Comparison of ENCODE assay signal across 14 cellular contexts in the genomic region with DNA sequence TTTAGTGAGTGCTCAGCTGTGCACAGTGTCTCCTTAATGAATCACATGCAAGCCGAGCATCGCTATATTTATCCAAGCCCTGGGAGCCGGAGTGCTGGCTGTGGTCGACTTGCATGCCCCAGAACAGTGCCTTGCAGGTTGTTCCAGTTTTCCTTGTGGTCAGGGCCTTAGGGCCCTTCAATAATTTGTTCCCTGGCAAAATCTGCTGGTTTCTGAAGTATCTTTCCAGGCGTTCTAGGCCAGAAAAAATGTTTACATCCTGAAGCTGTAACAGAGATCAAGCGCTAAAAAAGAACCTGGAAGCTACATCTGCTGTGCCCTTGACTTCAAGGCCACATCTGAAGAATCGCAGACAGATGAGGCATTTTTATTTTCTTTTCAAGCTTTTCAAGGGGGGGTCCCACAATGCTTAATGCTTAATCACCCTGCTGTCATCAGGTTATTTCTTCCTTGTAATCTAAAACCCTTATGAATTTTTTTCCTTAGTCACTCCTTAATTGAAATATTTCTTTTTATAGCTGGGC.
DNase-seq lines count a peak whose midpoint lies in the region; ATAC-seq and TF ChIP-seq lines count a peak whose summit lies in the region.
"Had no signal": no experiment of that assay in that cellular context is flagged by ENCODE, and none has a peak within 500 bp of the region (broad histone marks: within the 10 kb centered on the region; RNA-seq: fewer than 3 reads in every experiment).

No MANE protein-coding gene starts in this region.

- H3K36me3 Mint-ChIP-seq in Caco-2 (ENCODE audit: insufficient read depth, unreplicated experiment) (no peaks in the 10 kb centered on the region), T-helper 17 cell (ENCODE audit: low read depth) (peaks cover 11% of the 10 kb centered on the region)

- no peaks in the 10 kb centered on the region for H4K20me1 ChIP-seq in fibroblast of lung (ENCODE audit: control insufficient read depth, extremely low read depth, insufficient read depth, low read length)

- H3K9me3 ChIP-seq in RWPE2 (ENCODE audit: severe bottlenecking), result no peaks in the 10 kb centered on the region
- H3K9me3 ChIP-seq in fibroblast of lung (ENCODE audit: control insufficient read depth, insufficient read depth, low read depth, low read length), result no peaks in the 10 kb centered on the region
- H3K9me3 ChIP-seq in Caco-2, result no peaks in the 10 kb centered on the region
- H3K9me3 ChIP-seq in T-helper 17 cell (ENCODE audit: control insufficient read depth, low read length, poor library complexity, severe bottlenecking), result no peaks in the 10 kb centered on the region

- no TSS peak for BruUV-seq in Caco-2 (replicated peaks; lab: Mats Ljungman, UMichigan)

- CTCF ChIA-PET in Caco-2 (lab: Charles Lee), result no interaction called here

- H3K4me3 ChIP-seq in RWPE2 (ENCODE audit: severe bottlenecking) (no peak overlapping the region), fibroblast of lung (replicated peaks in 1 of 4; ENCODE audit: control extremely low read depth in 1 of 4, insufficient read depth in 1 of 4, low read depth in 3 of 4, low read length in 4 of 4) (no peak overlapping the region), Caco-2 (ENCODE audit: low read depth, low read length) (no peak overlapping the region)

- H3K27ac Mint-ChIP-seq in Caco-2 (ENCODE audit: unreplicated experiment) (no peak overlapping the region), T-helper 17 cell (no peak overlapping the region)
- H3K27ac Mint-ChIP-seq: activated naive CD8-positive, alpha-beta T cell; T-helper 2 cell treated with Interferon-gamma antibody and Interleukin-4, amounts not matched to agents 5 μg/mL and 100 μg/mL, for 36 hours had no signal

- H3K4me1 ChIP-seq in RWPE2 (ENCODE audit: insufficient read depth, poor library complexity, severe bottlenecking) (peaks cover 10% of the 10 kb centered on the region), fibroblast of lung (ENCODE audit: control insufficient read depth, extremely low read depth, insufficient read depth, low read length) (peaks cover 3% of the 10 kb centered on the region), Caco-2 (no peaks in the 10 kb centered on the region)

- no peak overlapping the region for H2AFZ ChIP-seq in fibroblast of lung (ENCODE audit: low read length)

- H3K27me3 Mint-ChIP-seq in Caco-2 (ENCODE audit: insufficient read depth, unreplicated experiment) (peaks cover 16% of the 10 kb centered on the region), T-helper 17 cell (no peaks in the 10 kb centered on the region)
- H3K27me3 Mint-ChIP-seq: activated naive CD8-positive, alpha-beta T cell had no signal

- H3K9ac ChIP-seq in fibroblast of lung (ENCODE audit: insufficient read depth, low read length), result no peak overlapping the region

- H3K79me2 ChIP-seq in fibroblast of lung (ENCODE audit: control insufficient read depth, insufficient read depth, low read length), result no peaks in the 10 kb centered on the region

- H3K4me2 ChIP-seq in fibroblast of lung (ENCODE audit: extremely low read depth, insufficient read depth, low read length), result no peak overlapping the region

- in situ Hi-C loops in ACHN (cut with HindIII; ENCODE audit: low pct_ligation_motif_present, low pct_unique_long_range_greater_than_20kb, low sequenced_read_pairs), result no loop called here

- POLR2A ChIA-PET in Caco-2 (lab: Charles Lee), result no interaction called here

- H3K36me3 ChIP-seq in RWPE2 (ENCODE audit: low read depth) (no peaks in the 10 kb centered on the region), fibroblast of lung (ENCODE audit: control insufficient read depth, insufficient read depth, low read length) (no peaks in the 10 kb centered on the region), Caco-2 (ENCODE audit: control insufficient read depth, insufficient read depth, low read length) (no peaks in the 10 kb centered on the region)

- no peaks in the 10 kb centered on the region for H3K9me3 Mint-ChIP-seq in Caco-2 (ENCODE audit: unreplicated experiment)
- H3K9me3 Mint-ChIP-seq: T-helper 2 cell treated with Interferon-gamma antibody and Interleukin-4, amounts not matched to agents 5 μg/mL and 100 μg/mL, for 36 hours had no signal

- H3K27me3 ChIP-seq in RWPE2 (ENCODE audit: insufficient read depth, poor library complexity, severe bottlenecking), result no peaks in the 10 kb centered on the region
- no peaks in the 10 kb centered on the region for H3K27me3 ChIP-seq in fibroblast of lung (ENCODE audit: control insufficient read depth, insufficient read depth, low read length)
- H3K27me3 ChIP-seq in Caco-2 (replicated peaks; ENCODE audit: control insufficient read depth, insufficient read depth, low read length), result no peaks in the 10 kb centered on the region; the same call in 1 of the 2 replicates

- ATAC-seq in RWPE2 (ENCODE audit: low read depth) (peak; percentile 69), T-helper 17 cell (no peak), HG02759 (IDR thresholded peaks at IDR 0.05; ENCODE audit: unreplicated experiment) (no peak)
- ATAC-seq: stimulated activated naive CD8-positive, alpha-beta T cell treated with anti-CD3 and anti-CD28 coated beads, Interleukin-15, Interleukin-2, amounts not matched to agents 100 U/mL and 50 U/mL, for 24 hours had no signal

- H3K4me3 Mint-ChIP-seq in Caco-2 (ENCODE audit: unreplicated experiment) (no peak overlapping the region), T-helper 17 cell (no peak overlapping the region)
- H3K4me3 Mint-ChIP-seq: activated naive CD8-positive, alpha-beta T cell; T-helper 2 cell treated with Interferon-gamma antibody and Interleukin-4, amounts not matched to agents 5 μg/mL and 100 μg/mL, for 36 hours had no signal

- intact Hi-C loops in posterior cingulate gyrus (cut with DNase I), result no loop called here
- intact Hi-C loops in Caco-2 (cut with micrococcal nuclease; ENCODE audit: unreplicated experiment), result no loop called here

- peak; percentile 83 for DNase-seq in ELR (ENCODE audit: low read depth)
- DNase-seq in RWPE2 (ENCODE audit: low spot score), result no peak
- DNase-seq in fibroblast of lung (ENCODE audit: low read depth in 2 of 2), result peak; percentile 84 to 97
- peak in 6 of 10 donors; percentile 21 to 82 (median 26) for DNase-seq in posterior cingulate gyrus
- DNase-seq in ACHN, result no peak
- DNase-seq in Caco-2, result no peak
- DNase-seq in T-helper 17 cell, result no peak
- DNase-seq: left cardiac atrium; NCI-H2029; stimulated activated CD4-positive, alpha-beta T cell treated with anti-CD3 and anti-CD28 coated beads, Interleukin-2, amount 100 ng/mL, for 24 hours; stimulated activated naive CD8-positive, alpha-beta T cell treated with anti-CD3 and anti-CD28 coated beads, Interleukin-15, Interleukin-2, amounts not matched to agents 100 U/mL and 50 U/mL, for 24 hours had no signal

- H3K4me1 Mint-ChIP-seq in Caco-2 (ENCODE audit: low read depth, unreplicated experiment) (peaks cover 7% of the 10 kb centered on the region), T-helper 17 cell (peaks cover 20% of the 10 kb centered on the region)

- TF ChIP-seq CTCF in RWPE2 (IDR thresholded peaks at IDR 0.05; ENCODE audit: poor library complexity, severe bottlenecking) (no peak), fibroblast of lung (conservative IDR thresholded peaks at IDR 0.05 in 1 of 2, IDR thresholded peaks at IDR 0.05 in 1 of 2; ENCODE audit: low read depth in 1 of 2, low read length in 2 of 2) (no peak), Caco-2 (IDR thresholded peaks at IDR 0.05; ENCODE audit: insufficient read depth in 1 of 2, low read depth in 1 of 2, low read length in 1 of 2, severe bottlenecking in 1 of 2, unreplicated experiment in 1 of 2) (no peak)

- H3K27ac ChIP-seq in RWPE2 (ENCODE audit: poor library complexity, severe bottlenecking) (peak overlapping the region; percentile 38), fibroblast of lung (ENCODE audit: insufficient read depth, low read length) (no peak overlapping the region)

Comparison
In these comparisons a context has a peak if more than half of its experiments do, and no peak if none do; other contexts are left out.
1. DNase-seq: peak in ELR (single experiment), fibroblast of lung (2 of 2) and posterior cingulate gyrus (6 of 10); none in RWPE2 (single experiment), ACHN (single experiment), Caco-2 (0 of 2) and T-helper 17 cell (0 of 3).